ENCODE assay signal across 13 cellular contexts in the genomic region with DNA sequence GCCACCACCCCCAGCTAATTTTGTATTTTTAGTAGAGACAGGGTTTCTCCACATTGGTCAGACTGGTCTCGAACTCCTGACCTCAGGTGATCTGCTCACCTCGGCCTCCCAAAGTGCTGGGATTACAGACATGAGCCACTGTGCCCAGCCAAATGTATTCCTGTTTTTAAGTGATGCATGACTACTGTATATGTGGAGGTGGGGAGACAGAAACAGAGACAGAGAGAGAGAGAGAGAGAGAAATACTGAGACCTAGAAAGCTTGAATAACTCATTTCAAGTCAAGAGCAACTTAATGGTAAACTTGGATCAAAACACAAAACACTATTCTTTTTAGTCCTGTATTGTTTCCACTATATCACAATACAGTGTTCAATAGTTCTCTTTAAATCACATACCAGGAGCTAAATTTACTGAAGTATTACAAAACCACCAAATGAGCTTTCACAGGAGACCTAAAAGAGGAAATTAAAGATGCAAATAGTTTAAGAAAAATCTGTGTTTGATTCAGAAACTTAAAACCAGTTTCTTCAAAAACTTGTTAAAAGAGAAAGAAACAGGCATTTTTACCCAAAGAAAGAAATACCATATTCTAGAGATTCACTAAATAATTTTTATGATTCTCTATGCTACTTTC.
DNase-seq lines count a peak whose midpoint lies in the region; ATAC-seq, FAIRE-seq and TF ChIP-seq lines count a peak whose summit lies in the region.
"Had no signal": no experiment of that assay in that cellular context is flagged by ENCODE, and none has a peak within 500 bp of the region (broad histone marks: within the 10 kb centered on the region; RNA-seq: fewer than 3 reads in every experiment).

No MANE protein-coding gene starts in this region.

- 94 to 100% methylated on average over 2 of the region's 2 CpGs for WGBS in tibial nerve, 2 donors

- H3K4me3 ChIP-seq in tibial nerve: no peak overlapping the region
- H3K4me3 ChIP-seq: heart right ventricle had no signal

- TF ChIP-seq CTCF in chondrocyte (IDR thresholded peaks at IDR 0.05) (no peak), tibial nerve (IDR thresholded peaks at IDR 0.05) (no peak)

- H3K4me1 Mint-ChIP-seq in chondrocyte (ENCODE audit: low read depth): peaks cover 38% of the 10 kb centered on the region
- H3K4me1 Mint-ChIP-seq: WTC11 had no signal

- H3K36me3 ChIP-seq in tibial nerve: no peaks in the 10 kb centered on the region
- H3K36me3 ChIP-seq: heart right ventricle had no signal

- H3K4me3 Mint-ChIP-seq in chondrocyte (ENCODE audit: unreplicated experiment): no peak overlapping the region
- H3K4me3 Mint-ChIP-seq: WTC11 had no signal

- no peaks in the 10 kb centered on the region for H3K9me3 ChIP-seq in tibial nerve
- H3K9me3 ChIP-seq: heart right ventricle had no signal

- TF ChIP-seq EP300 in tibial nerve (IDR thresholded peaks at IDR 0.05): no peak

- no peaks in the 10 kb centered on the region for H3K36me3 Mint-ChIP-seq in chondrocyte (ENCODE audit: low read depth)
- H3K36me3 Mint-ChIP-seq: WTC11 had no signal

- H3K4me1 ChIP-seq in tibial nerve: peaks cover 0 to 11% (median 3%) of the 10 kb centered on the region in 4 donors

- H3K27me3 Mint-ChIP-seq in chondrocyte (ENCODE audit: low read depth): no peaks in the 10 kb centered on the region

- DNase-seq in GM12892 (ENCODE audit: insufficient read length) (no peak), chondrocyte (ENCODE audit: low spot score) (no peak), kidney glomerular epithelial cell (lab: John Stamatoyannopoulos, UW) (no peak), NCI-H1417 treated with DMSO at 0.1 percent for 48 hours (lab: John Stamatoyannopoulos, UW) (no peak), tibial nerve (ENCODE audit: low spot score in 2 of 2) (no peak)
- DNase-seq: heart right ventricle, midbrain had no signal

- TF ChIP-seq POLR2A in GM12892 (IDR thresholded peaks at IDR 0.05; ENCODE audit: low read depth, low read length) (no peak), tibial nerve (IDR thresholded peaks at IDR 0.05) (no peak)

- FAIRE-seq in GM12892 (lab: Jason Lieb, UNC): peak; percentile 21
- FAIRE-seq: HTR-8/SVneo had no signal

- peak overlapping the region; percentile 57 for H3K27ac Mint-ChIP-seq in chondrocyte (ENCODE audit: unreplicated experiment)
- H3K27ac Mint-ChIP-seq: WTC11 had no signal

- no peaks in the 10 kb centered on the region for H3K9me3 Mint-ChIP-seq in chondrocyte (ENCODE audit: low read depth)
- H3K9me3 Mint-ChIP-seq: WTC11 had no signal

- no peak overlapping the region for H3K27ac ChIP-seq in tibial nerve
- H3K27ac ChIP-seq: heart right ventricle had no signal

- ATAC-seq in GM21529 (IDR thresholded peaks at IDR 0.05; ENCODE audit: unreplicated experiment) (peak; percentile 34), HG03521 (IDR thresholded peaks at IDR 0.05; ENCODE audit: unreplicated experiment) (peak; percentile 25), GM19463 (IDR thresholded peaks at IDR 0.05; ENCODE audit: unreplicated experiment) (no peak)
- ATAC-seq: HCT116, heart right ventricle, WTC11 had no signal

- no peaks in the 10 kb centered on the region for H3K27me3 ChIP-seq in tibial nerve
- H3K27me3 ChIP-seq: heart right ventricle had no signal
